Comparison of ENCODE assay signal across 8 cellular contexts in genomic region chr21:39183272-39184049, GRCh38. TPM values are rescaled to one million over a fixed set of nuclear protein-coding genes. Genes with fewer than 3 reads are reported as not detected.
DNase-seq lines count a peak whose midpoint lies in the region; ATAC-seq and TF ChIP-seq lines count a peak whose summit lies in the region.

PSMG1 (minus strand) TSS chr21:39183451; CDS start chr21:39183385, 66 bp downstream.

- peaks cover 13% of the 10 kb centered on the region for H4K20me1 ChIP-seq in smooth muscle cell (ENCODE audit: low read depth)

- no peak for TF ChIP-seq CTCF in AG09319 (IDR thresholded peaks at IDR 0.05; ENCODE audit: low read depth, low read length)
- TF ChIP-seq CTCF in smooth muscle cell (IDR thresholded peaks at IDR 0.05; ENCODE audit: borderline replicate concordance, insufficient read depth, poor library complexity, severe bottlenecking) = no peak

- peak within 1 kb of the TSS; percentile 95 for H3K9ac ChIP-seq in smooth muscle cell (ENCODE audit: low read depth)

- peak; percentile 83 for ATAC-seq in GM19035 (IDR thresholded peaks at IDR 0.05; ENCODE audit: unreplicated experiment)
- ATAC-seq in HG03342 (IDR thresholded peaks at IDR 0.05; ENCODE audit: unreplicated experiment) = peak; percentile 87

- H3K9me3 ChIP-seq in smooth muscle cell (replicated peaks; ENCODE audit: low read depth) = no peaks in the 10 kb centered on the region

- WGBS in smooth muscle cell (ENCODE audit: low lambda C conversion rate) = under 1% methylated on average over 59 of the region's 76 CpGs

- no peaks in the 10 kb centered on the region for H3K36me3 ChIP-seq in smooth muscle cell (ENCODE audit: low read depth)

- H3K4me2 ChIP-seq in smooth muscle cell = peak within 1 kb of the TSS; percentile 95

- DNase-seq in AG09319 (ENCODE audit: extremely low read depth, low read depth) = peak; percentile 84
- DNase-seq in NCI-H345 treated with DMSO at 0.1 percent for 48 hours (lab: John Stamatoyannopoulos, UW; ENCODE audit: unreplicated experiment) = peak; percentile 95
- DNase-seq in activated CD4-positive, CD25-positive, alpha-beta regulatory T cell (lab: John Stamatoyannopoulos, UW) = peak; percentile 90 to 93 (median 92)
- peak in 60 of 61 donors; percentile 23 to 93 (median 83) for DNase-seq in caudate nucleus (lab: John Stamatoyannopoulos, UW)
- peak; percentile 93 for DNase-seq in iPS-NIHi7 (ENCODE audit: extremely low spot score)
- DNase-seq in smooth muscle cell (lab: John Stamatoyannopoulos, UW; ENCODE audit: unreplicated experiment) = peak; percentile 92

- peaks cover 27% of the 10 kb centered on the region for H3K4me1 ChIP-seq in smooth muscle cell (ENCODE audit: low read depth)

- peak within 1 kb of the TSS; percentile 56 for H2AFZ ChIP-seq in smooth muscle cell (ENCODE audit: low read depth)

- H3K27me3 ChIP-seq in smooth muscle cell (ENCODE audit: low read depth) = no peaks in the 10 kb centered on the region

- H3K27ac ChIP-seq in caudate nucleus (ENCODE audit: low read depth, low read length) = peak within 1 kb of the TSS; percentile 91
- H3K27ac ChIP-seq in smooth muscle cell (ENCODE audit: low read depth) = peak within 1 kb of the TSS; percentile 82

- H3F3A ChIP-seq in smooth muscle cell (ENCODE audit: low read depth) = peaks cover 11% of the 10 kb centered on the region

- peaks cover 42% of the 10 kb centered on the region for H3K79me2 ChIP-seq in smooth muscle cell (ENCODE audit: low read depth)

- peak within 1 kb of the TSS; percentile 70 for H3K4me3 ChIP-seq in smooth muscle cell

RNA-seq across cellular contexts. Expression of gene PSMG1, which starts in this region (rescaled TPM):
- 39.9 and 55.2 TPM in 2 replicates for total RNA-seq in smooth muscle cell
- 60.7 and 62.8 TPM in 2 replicates for polyA plus RNA-seq in smooth muscle cell

Comparison
In these comparisons a context has a peak if more than half of its experiments do, and no peak if none do; other contexts are left out.
1. Peak in every context shown above with its lines: DNase-seq, ATAC-seq, H3K4me3 ChIP-seq and H3K27ac ChIP-seq.